In genomic region chr2:121366040-121366439, GRCh38 we compare ENCODE assay signal across 22 cellular contexts.
"Had no signal": no experiment of that assay in that cellular context is flagged by ENCODE, and none has a peak within 500 bp of the region (broad histone marks: within the 10 kb centered on the region; RNA-seq: fewer than 3 reads in every experiment).

No MANE protein-coding gene starts in this region.

- DNase-seq: activated CD8-positive, alpha-beta memory T cell treated with anti-CD3 and anti-CD28 coated beads for 24 hours; activated CD8-positive, alpha-beta memory T cell treated with anti-CD3 and anti-CD28 coated beads, Interleukin-2, amount 50 U/mL, for 48 hours; activated naive CD8-positive, alpha-beta T cell treated with anti-CD3 and anti-CD28 coated beads, Interleukin-2, amount 50 U/mL, for 24 hours; aorta; brain microvascular endothelial cell; colonic mucosa; endodermal cell; erythroblast; gastrocnemius medialis; head of caudate nucleus; left ventricle myocardium superior; mucosa of descending colon; naive thymus-derived CD4-positive, alpha-beta T cell; right lobe of liver; small intestine; stimulated activated CD4-positive, alpha-beta T cell treated with anti-CD3 and anti-CD28 coated beads, Interleukin-15, amount 100 ng/mL, for 24 hours; stimulated activated CD4-positive, alpha-beta T cell treated with anti-CD3 and anti-CD28 coated beads, Interleukin-2, amount 100 ng/mL, for 48 hours; stomach; T1000 had no signal

- ATAC-seq: activated naive CD8-positive, alpha-beta T cell treated with anti-CD3 and anti-CD28 coated beads, Interleukin-2, amount 50 U/mL, for 24 hours; gastrocnemius medialis; left ventricle myocardium superior; mucosa of descending colon; naive thymus-derived CD4-positive, alpha-beta T cell; right lobe of liver had no signal

- H3K36me3 ChIP-seq: colonic mucosa had no signal

- H3K9ac ChIP-seq: parathyroid adenoma had no signal

- H3K27ac ChIP-seq: brain microvascular endothelial cell, colonic mucosa, neutrophil, parathyroid adenoma, right lobe of liver, stomach, vagina had no signal

- H3K27me3 ChIP-seq: brain microvascular endothelial cell, colonic mucosa, gastrocnemius medialis, neutrophil, right lobe of liver, stomach, vagina had no signal

- H3K9me3 ChIP-seq: colonic mucosa, gastrocnemius medialis, mucosa of descending colon, neutrophil, right lobe of liver, stomach, vagina had no signal

- H3K4me3 ChIP-seq: colonic mucosa, gastrocnemius medialis, mucosa of descending colon, right lobe of liver, stomach, vagina had no signal

- H2AFZ ChIP-seq: parathyroid adenoma had no signal

- H3K79me2 ChIP-seq: parathyroid adenoma had no signal
